Comparison of ENCODE assay signal across 12 cellular contexts in the genomic region with DNA sequence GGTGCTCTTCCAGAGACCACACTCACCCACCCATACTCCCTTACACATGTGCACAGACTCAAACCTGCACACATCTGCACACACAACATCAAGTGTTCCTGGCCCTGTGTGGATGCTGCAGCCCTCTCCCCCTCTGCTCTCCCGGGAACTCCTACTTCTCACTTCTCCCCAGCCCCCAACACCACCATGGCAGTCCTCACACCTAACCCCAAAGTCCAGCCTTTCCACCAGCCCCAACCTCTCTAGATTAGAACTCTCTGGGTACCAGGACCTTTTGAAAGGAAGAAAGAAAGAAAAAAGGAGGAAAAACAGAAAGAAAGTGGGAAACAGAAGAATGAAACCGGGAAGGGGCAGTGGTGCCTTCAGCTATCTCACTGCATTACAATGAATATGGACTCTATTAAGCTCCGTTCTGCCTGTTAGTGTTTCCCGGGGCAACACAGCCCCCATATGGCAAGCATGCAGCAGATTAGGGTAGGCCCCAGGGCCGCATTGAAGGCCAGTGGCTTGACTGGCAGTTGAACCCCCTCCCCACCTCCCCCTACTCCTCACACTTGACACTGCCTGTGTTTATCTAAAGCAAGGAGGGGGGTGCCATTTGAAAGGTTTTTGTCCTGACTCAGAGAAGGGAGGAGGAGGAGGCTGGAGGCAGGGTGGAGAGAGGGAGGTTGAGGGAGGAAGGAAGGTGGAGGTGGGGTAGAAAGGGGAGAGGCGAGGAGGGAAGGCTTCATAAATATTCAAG. TPM values are rescaled to one million over a fixed set of nuclear protein-coding genes. Genes with fewer than 3 reads are reported as not detected.
A peak's percentile ranks its signal among the peaks of the same experiment; 100 is the strongest.
DNase-seq lines count a peak whose midpoint lies in the region; ATAC-seq and TF ChIP-seq lines count a peak whose summit lies in the region.
"Had no signal": no experiment of that assay in that cellular context is flagged by ENCODE, and none has a peak within 500 bp of the region (broad histone marks: within the 10 kb centered on the region; RNA-seq: fewer than 3 reads in every experiment).

No MANE protein-coding gene starts in this region.

- no peaks in the 10 kb centered on the region for H3K9me3 Mint-ChIP-seq in HFFc6
- no peaks in the 10 kb centered on the region for H3K9me3 Mint-ChIP-seq in activated T-cell treated with anti-CD3 and anti-CD28 coated beads, Interleukin-2, amount 50 U/mL, for 4 hours
- no peaks in the 10 kb centered on the region for H3K9me3 Mint-ChIP-seq in activated T-cell treated with anti-CD3 and anti-CD28 coated beads, Interleukin-2, amount 50 U/mL, for 72 hours
- H3K9me3 Mint-ChIP-seq: CD8-positive, alpha-beta memory T cell had no signal

- H3K27ac ChIP-seq in muscle layer of duodenum (ENCODE audit: low read length): peak overlapping the region; percentile 50

- H3K27me3 Mint-ChIP-seq in HFFc6 (ENCODE audit: insufficient read depth): no peaks in the 10 kb centered on the region; the same call in 1 of the 2 replicates
- H3K27me3 Mint-ChIP-seq in activated T-cell treated with anti-CD3 and anti-CD28 coated beads, Interleukin-2, amount 50 U/mL, for 4 hours (ENCODE audit: low read depth): peaks cover 13% of the 10 kb centered on the region
- H3K27me3 Mint-ChIP-seq in activated T-cell treated with anti-CD3 and anti-CD28 coated beads, Interleukin-2, amount 50 U/mL, for 72 hours (ENCODE audit: low read depth): peaks cover 12% of the 10 kb centered on the region

- peak; percentile 65 for DNase-seq in A172 (ENCODE audit: low spot score)
- no peak for DNase-seq in HFFc6
- peak; percentile 73 for DNase-seq in astrocyte of the spinal cord (ENCODE audit: low read depth, low spot score)
- DNase-seq in NCI-H1048 (lab: John Stamatoyannopoulos, UW): no peak
- DNase-seq in activated T-cell treated with anti-CD3 and anti-CD28 coated beads, Interleukin-2, amount 50 U/mL, for 4 hours: no peak
- no peak for DNase-seq in activated T-cell treated with anti-CD3 and anti-CD28 coated beads, Interleukin-2, amount 50 U/mL, for 72 hours
- no peak for DNase-seq in NOMO-1 treated with dmso at 0.1 percent for 144 hours (lab: John Stamatoyannopoulos, UW; ENCODE audit: unreplicated experiment)
- DNase-seq: activated effector memory CD4-positive, alpha-beta T cell treated with Interleukin-2 at 50 U/mL for 16 hours; CD8-positive, alpha-beta memory T cell; NCI-H1436 treated with DMSO at 0.1 percent for 48 hours had no signal

- H3K4me1 ChIP-seq in muscle layer of duodenum (ENCODE audit: control insufficient read depth in 1 of 2, insufficient read depth in 2 of 2, low read length in 2 of 2): peaks cover 4 to 55% of the 10 kb centered on the region in 2 donors
- H3K4me1 ChIP-seq: prostate gland had no signal

- no peaks in the 10 kb centered on the region for H3K27me3 ChIP-seq in muscle layer of duodenum (ENCODE audit: low read depth, low read length)

- H3K4me3 ChIP-seq in astrocyte of the spinal cord (ENCODE audit: low read depth, low read length): no peak overlapping the region
- H3K4me3 ChIP-seq in muscle layer of duodenum (ENCODE audit: low read depth in 1 of 2, low read length in 2 of 2): peak overlapping the region in 1 of 2 donors; percentile 22
- H3K4me3 ChIP-seq: prostate gland had no signal

- peaks cover 7% of the 10 kb centered on the region; the same call in 1 of the 2 replicates for H3K36me3 Mint-ChIP-seq in HFFc6 (ENCODE audit: low read depth)
- H3K36me3 Mint-ChIP-seq in activated T-cell treated with anti-CD3 and anti-CD28 coated beads, Interleukin-2, amount 50 U/mL, for 4 hours (ENCODE audit: insufficient read depth): no peaks in the 10 kb centered on the region
- no peaks in the 10 kb centered on the region for H3K36me3 Mint-ChIP-seq in activated T-cell treated with anti-CD3 and anti-CD28 coated beads, Interleukin-2, amount 50 U/mL, for 72 hours (ENCODE audit: insufficient read depth in 2 of 2)
- H3K36me3 Mint-ChIP-seq: CD8-positive, alpha-beta memory T cell had no signal

- no peak for TF ChIP-seq CTCF in HFFc6 (IDR thresholded peaks at IDR 0.05)
- no peak for TF ChIP-seq CTCF in astrocyte of the spinal cord (IDR thresholded peaks at IDR 0.05; ENCODE audit: low read depth, low read length)

- H3K9me3 ChIP-seq in muscle layer of duodenum (ENCODE audit: control insufficient read depth in 1 of 2, low read length in 2 of 2): no peaks in the 10 kb centered on the region
- H3K9me3 ChIP-seq: prostate gland had no signal

- H3K27ac Mint-ChIP-seq in HFFc6: peak overlapping the region; percentile 85
- no peak overlapping the region for H3K27ac Mint-ChIP-seq in activated T-cell treated with anti-CD3 and anti-CD28 coated beads, Interleukin-2, amount 50 U/mL, for 72 hours

- H3K4me1 Mint-ChIP-seq in HFFc6 (ENCODE audit: low read depth): peaks cover 69% of the 10 kb centered on the region
- H3K4me1 Mint-ChIP-seq in activated T-cell treated with anti-CD3 and anti-CD28 coated beads, Interleukin-2, amount 50 U/mL, for 4 hours (ENCODE audit: low read depth): peaks cover 6% of the 10 kb centered on the region
- peaks cover 14% of the 10 kb centered on the region for H3K4me1 Mint-ChIP-seq in activated T-cell treated with anti-CD3 and anti-CD28 coated beads, Interleukin-2, amount 50 U/mL, for 72 hours (ENCODE audit: low read depth)

- in situ Hi-C loops in astrocyte of the spinal cord (cut with HindIII; ENCODE audit: low sequenced_read_pairs): no loop called here

- no peaks in the 10 kb centered on the region for H3K36me3 ChIP-seq in muscle layer of duodenum (ENCODE audit: control insufficient read depth in 1 of 2, insufficient read depth in 2 of 2, low read length in 2 of 2)
- H3K36me3 ChIP-seq: prostate gland had no signal

- peak overlapping the region; percentile 78 for H3K4me3 Mint-ChIP-seq in HFFc6
- no peak overlapping the region for H3K4me3 Mint-ChIP-seq in activated T-cell treated with anti-CD3 and anti-CD28 coated beads, Interleukin-2, amount 50 U/mL, for 4 hours
- peak overlapping the region in 1 of 2 donors; percentile 14 for H3K4me3 Mint-ChIP-seq in activated T-cell treated with anti-CD3 and anti-CD28 coated beads, Interleukin-2, amount 50 U/mL, for 72 hours

- no peak for ATAC-seq in activated T-cell treated with anti-CD3 and anti-CD28 coated beads, Interleukin-2, amount 50 U/mL, for 4 hours
- no peak for ATAC-seq in activated T-cell treated with anti-CD3 and anti-CD28 coated beads, Interleukin-2, amount 50 U/mL, for 72 hours (replicated peaks in 1 of 2)

RNA-seq across cellular contexts. Expression of gene BOC, which starts 30.1 kb away (rescaled TPM):
- total RNA-seq in A172 (2014; rRNA removed; shearing (Covaris generic)): 3.1 and 4.5 TPM in 2 replicates
- total RNA-seq in HFFc6 (2021; fragmentation: NEBNext Ultra II Directional; extraction: Animal tissue kit (Norgen Biotek cat#: 25700)): 10 to 100 TPM in 4 of 6 experiments, 1 to 10 TPM in 2; 7.0 to 15.1 (median 13.2) TPM
- total RNA-seq in activated T-cell treated with anti-CD3 and anti-CD28 coated beads, Interleukin-2, amount 50 U/mL, for 4 hours: under 1 TPM in 2 of 3 donors, not detected in 1; 0.18 to 0.35 TPM
- under 1 TPM; 0.19 to 0.31 TPM for total RNA-seq in activated T-cell treated with anti-CD3 and anti-CD28 coated beads, Interleukin-2, amount 50 U/mL, for 72 hours
- total RNA-seq: CD8-positive, alpha-beta memory T cell had no signal

Comparison
In these comparisons a context has a peak if more than half of its experiments do, and no peak if none do; other contexts are left out.
1. DNase-seq: peak in A172 (single experiment) and astrocyte of the spinal cord (single experiment); none in HFFc6 (single experiment), NCI-H1048 (single experiment), activated T-cell treated with anti-CD3 and anti-CD28 coated beads, Interleukin-2, amount 50 U/mL, for 4 hours (single experiment), activated T-cell treated with anti-CD3 and anti-CD28 coated beads, Interleukin-2, amount 50 U/mL, for 72 hours (0 of 2) and NOMO-1 treated with dmso at 0.1 percent for 144 hours (single experiment).